In genomic region chr4:123986268-123986798, GRCh38 we compare ENCODE assay signal across 10 cellular contexts.
DNase-seq lines count a peak whose midpoint lies in the region; ATAC-seq and TF ChIP-seq lines count a peak whose summit lies in the region.
"Had no signal": no experiment of that assay in that cellular context is flagged by ENCODE, and none has a peak within 500 bp of the region (broad histone marks: within the 10 kb centered on the region; RNA-seq: fewer than 3 reads in every experiment).

No MANE protein-coding gene starts in this region.

- no peak overlapping the region for H3K27ac Mint-ChIP-seq in stimulated activated naive CD8-positive, alpha-beta T cell treated with anti-CD3 and anti-CD28 coated beads, Interleukin-15, amount 100 ng/mL, for 72 hours
- H3K27ac Mint-ChIP-seq: stimulated activated naive CD8-positive, alpha-beta T cell treated with anti-CD3 and anti-CD28 coated beads, Interleukin-15, Interleukin-2, amounts not matched to agents 100 ng/mL and 50 ng/mL, for 24 hours had no signal

- peaks cover 27% of the 10 kb centered on the region for H3K4me1 ChIP-seq in skeletal muscle satellite cell (ENCODE audit: control insufficient read depth, insufficient read depth, low read length)

- H3K4me3 Mint-ChIP-seq in stimulated activated naive CD8-positive, alpha-beta T cell treated with anti-CD3 and anti-CD28 coated beads, Interleukin-15, amount 100 ng/mL, for 72 hours: no peak overlapping the region
- H3K4me3 Mint-ChIP-seq: neural crest cell; stimulated activated naive CD8-positive, alpha-beta T cell treated with anti-CD3 and anti-CD28 coated beads, Interleukin-15, Interleukin-2, amounts not matched to agents 100 ng/mL and 50 ng/mL, for 24 hours had no signal

- no peaks in the 10 kb centered on the region for H3K4me1 Mint-ChIP-seq in stimulated activated naive CD8-positive, alpha-beta T cell treated with anti-CD3 and anti-CD28 coated beads, Interleukin-15, amount 100 ng/mL, for 72 hours

- H3K4me2 ChIP-seq in skeletal muscle satellite cell (ENCODE audit: low read length): peak overlapping the region; percentile 39

- peak; percentile 68 to 92 for ATAC-seq in left cardiac atrium
- no peak for ATAC-seq in stimulated activated naive CD8-positive, alpha-beta T cell treated with anti-CD3 and anti-CD28 coated beads, Interleukin-15, amount 100 ng/mL, for 72 hours
- no peak for ATAC-seq in HG03175 (IDR thresholded peaks at IDR 0.05; ENCODE audit: unreplicated experiment)

- TF ChIP-seq CTCF in astrocyte of the cerebellum (IDR thresholded peaks at IDR 0.05; ENCODE audit: low read depth, low read length, missing control alignments): no peak

- H3K9me3 ChIP-seq in skeletal muscle satellite cell (replicated peaks; ENCODE audit: low read length): no peaks in the 10 kb centered on the region

- in situ Hi-C loops in astrocyte of the cerebellum (cut with HindIII; ENCODE audit: low sequenced_read_pairs): no loop called here

- peak; percentile 81 for DNase-seq in GM04504 (ENCODE audit: low read depth)
- DNase-seq in astrocyte of the cerebellum (ENCODE audit: low read depth): peak; percentile 88
- peak; percentile 57 for DNase-seq in left cardiac atrium
- no peak for DNase-seq in NCI-H82 treated with DMSO at 0.1 percent for 48 hours (lab: John Stamatoyannopoulos, UW; ENCODE audit: unreplicated experiment)
- DNase-seq in stimulated activated naive CD8-positive, alpha-beta T cell treated with anti-CD3 and anti-CD28 coated beads, Interleukin-15, amount 100 ng/mL, for 72 hours: no peak
- no peak for DNase-seq in NCI-H2029 treated with DMSO at 0.1 percent for 48 hours (lab: John Stamatoyannopoulos, UW)

- no peaks in the 10 kb centered on the region for H3K27me3 Mint-ChIP-seq in stimulated activated naive CD8-positive, alpha-beta T cell treated with anti-CD3 and anti-CD28 coated beads, Interleukin-15, amount 100 ng/mL, for 72 hours
- H3K27me3 Mint-ChIP-seq: stimulated activated naive CD8-positive, alpha-beta T cell treated with anti-CD3 and anti-CD28 coated beads, Interleukin-15, Interleukin-2, amounts not matched to agents 100 ng/mL and 50 ng/mL, for 24 hours had no signal

- H3K36me3 ChIP-seq in skeletal muscle satellite cell (ENCODE audit: insufficient read depth, low read length): no peaks in the 10 kb centered on the region

- no peaks in the 10 kb centered on the region for H3K27me3 ChIP-seq in skeletal muscle satellite cell (ENCODE audit: control insufficient read depth, insufficient read depth, low read length)

- no peak overlapping the region for H3K4me3 ChIP-seq in astrocyte of the cerebellum (ENCODE audit: low read depth, low read length)
- no peak overlapping the region for H3K4me3 ChIP-seq in skeletal muscle satellite cell (ENCODE audit: low read length)

- intact Hi-C loops in left cardiac atrium (cut with DNase I): no loop called here

- H3K9me3 Mint-ChIP-seq in stimulated activated naive CD8-positive, alpha-beta T cell treated with anti-CD3 and anti-CD28 coated beads, Interleukin-15, amount 100 ng/mL, for 72 hours: no peaks in the 10 kb centered on the region
- H3K9me3 Mint-ChIP-seq: stimulated activated naive CD8-positive, alpha-beta T cell treated with anti-CD3 and anti-CD28 coated beads, Interleukin-15, Interleukin-2, amounts not matched to agents 100 ng/mL and 50 ng/mL, for 24 hours had no signal

- peak overlapping the region; percentile 80 for H3K9ac ChIP-seq in skeletal muscle satellite cell (ENCODE audit: low read depth, low read length)

Comparison
In these comparisons a context has a peak if more than half of its experiments do, and no peak if none do; other contexts are left out.
1. DNase-seq: peak in GM04504 (single experiment), astrocyte of the cerebellum (single experiment) and left cardiac atrium (single experiment); none in NCI-H82 treated with DMSO at 0.1 percent for 48 hours (single experiment), stimulated activated naive CD8-positive, alpha-beta T cell treated with anti-CD3 and anti-CD28 coated beads, Interleukin-15, amount 100 ng/mL, for 72 hours (0 of 2) and NCI-H2029 treated with DMSO at 0.1 percent for 48 hours (single experiment).
2. ATAC-seq: peak in left cardiac atrium (2 of 2); none in stimulated activated naive CD8-positive, alpha-beta T cell treated with anti-CD3 and anti-CD28 coated beads, Interleukin-15, amount 100 ng/mL, for 72 hours (single experiment) and HG03175 (single experiment).